Comparison of ENCODE assay signal across 8 cellular contexts in the genomic region with DNA sequence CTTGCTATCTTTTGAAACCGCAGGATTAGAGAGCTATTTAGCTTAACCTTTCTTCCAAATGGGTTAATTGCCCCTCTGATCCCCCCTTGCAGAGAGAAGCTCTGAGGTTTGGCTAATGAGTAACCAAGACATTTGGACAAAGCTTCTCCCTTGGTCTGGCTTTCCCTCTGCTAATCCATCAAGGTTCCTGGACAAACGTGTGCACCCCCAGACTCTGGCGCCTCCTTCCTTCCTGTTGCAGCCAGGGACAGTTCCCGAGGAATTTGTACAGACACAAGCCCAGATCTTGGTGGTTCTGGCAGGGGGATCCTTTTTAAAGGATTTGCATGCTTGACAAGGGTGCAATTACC. TPM values are rescaled to one million over a fixed set of nuclear protein-coding genes. Genes with fewer than 3 reads are reported as not detected.
DNase-seq lines count a peak whose midpoint lies in the region; ATAC-seq and TF ChIP-seq lines count a peak whose summit lies in the region.
"Had no signal": no experiment of that assay in that cellular context is flagged by ENCODE, and none has a peak within 500 bp of the region (broad histone marks: within the 10 kb centered on the region; RNA-seq: fewer than 3 reads in every experiment).

No MANE protein-coding gene starts in this region.

- peak overlapping the region; percentile 56 for H3K4me3 Mint-ChIP-seq in activated T-helper 2 cell treated with anti-CD3 and anti-CD28 coated beads, Interferon-gamma antibody, Interleukin-2, Interleukin-4, amounts not matched to agents 10 μg/mL and 5 μg/mL and 100 μg/mL, durations not matched to agents 14 hours and 24 hours and 36 hours (ENCODE audit: low read depth)

- peaks cover 45% of the 10 kb centered on the region for H3K27me3 Mint-ChIP-seq in activated T-helper 2 cell treated with anti-CD3 and anti-CD28 coated beads, Interferon-gamma antibody, Interleukin-2, Interleukin-4, amounts not matched to agents 10 μg/mL and 5 μg/mL and 100 μg/mL, durations not matched to agents 14 hours and 24 hours and 36 hours (ENCODE audit: low read depth)

- peaks cover 16% of the 10 kb centered on the region for H3K4me1 Mint-ChIP-seq in activated T-helper 2 cell treated with anti-CD3 and anti-CD28 coated beads, Interferon-gamma antibody, Interleukin-2, Interleukin-4, amounts not matched to agents 10 μg/mL and 5 μg/mL and 100 μg/mL, durations not matched to agents 14 hours and 24 hours and 36 hours (ENCODE audit: low read depth)

- in situ Hi-C loops in gastrocnemius medialis (cut with MboI; ENCODE audit: low sequenced_read_pairs in 4 of 4): loop anchor here in 2 of 4 donors (5.0 to 10.0 kb wide), 2 partner anchors 51 to 93 kb away; no protein-coding TSS in a partner anchor

- H3K27me3 ChIP-seq in gastrocnemius medialis: peaks cover 4 to 25% (median 6%) of the 10 kb centered on the region in 3 donors

- no peaks in the 10 kb centered on the region for H3K36me3 Mint-ChIP-seq in activated T-helper 2 cell treated with anti-CD3 and anti-CD28 coated beads, Interferon-gamma antibody, Interleukin-2, Interleukin-4, amounts not matched to agents 10 μg/mL and 5 μg/mL and 100 μg/mL, durations not matched to agents 14 hours and 24 hours and 36 hours (ENCODE audit: low read depth)

- intact Hi-C loops in activated T-helper 2 cell treated with anti-CD3 and anti-CD28 coated beads, Interferon-gamma antibody, Interleukin-2, Interleukin-4, amounts not matched to agents 10 μg/mL and 5 μg/mL and 100 μg/mL, durations not matched to agents 14 hours and 24 hours and 36 hours (cut with micrococcal nuclease): no loop called here
- intact Hi-C loops in gastrocnemius medialis (cut with DNase I; ENCODE audit: low total_unique reads): no loop called here

- H3K4me3 ChIP-seq in HEK293 (ENCODE audit: low read depth, low read length): no peak overlapping the region
- H3K4me3 ChIP-seq in gastrocnemius medialis: peak overlapping the region in 3 of 4 donors; percentile 73 to 82 (median 82)

- no peak for TF ChIP-seq POLR2A in gastrocnemius medialis (IDR thresholded peaks at IDR 0.05)

- ATAC-seq in gastrocnemius medialis: no peak

- H3K27ac ChIP-seq in HEK293 (ENCODE audit: extremely low read depth, low read depth, low read length) (no peak overlapping the region; the same call in 1 of the 2 replicates), gastrocnemius medialis (peak overlapping the region; percentile 52 to 75 (median 64))

- TF ChIP-seq CTCF in HEK293 (tag by site-specific recombination; IDR thresholded peaks at IDR 0.05): 0 out of 2 replicates have a peak, but pooled peaks have one; percentile 8
- no peak for TF ChIP-seq CTCF in gastrocnemius medialis (IDR thresholded peaks at IDR 0.05 in 4 of 5, conservative IDR thresholded peaks at IDR 0.05 in 1 of 5)

- DNase-seq in activated T-helper 2 cell treated with anti-CD3 and anti-CD28 coated beads, Interferon-gamma antibody, Interleukin-2, Interleukin-4, amounts not matched to agents 10 μg/mL and 5 μg/mL and 100 μg/mL, durations not matched to agents 14 hours and 24 hours and 36 hours (ENCODE audit: low spot score): no peak
- DNase-seq in islet precursor cell (peak; percentile 81), gastrocnemius medialis (no peak), SW 1271 (lab: John Stamatoyannopoulos, UW) (no peak), DMS 273 (lab: John Stamatoyannopoulos, UW; ENCODE audit: unreplicated experiment) (no peak), globus pallidus (ENCODE audit: low spot score) (no peak)
- DNase-seq: NCI-H1105 had no signal

- CTCF ChIA-PET in HEK293 (lab: Yijun Ruan, JAX): interaction anchor here (0.7 to 7.9 kb wide), 7 partner anchors 10 to 248 kb away, joined by 3 to 66 read pairs (median 5); no protein-coding TSS in a partner anchor

- POLR2A ChIA-PET in HEK293 (lab: Yijun Ruan, JAX): no interaction called here

- no peaks in the 10 kb centered on the region for H3K9me3 ChIP-seq in HEK293 (ENCODE audit: control insufficient read depth, insufficient read depth, low read depth, low read length)
- H3K9me3 ChIP-seq in gastrocnemius medialis: no peaks in the 10 kb centered on the region

- no peak overlapping the region for H3K27ac Mint-ChIP-seq in activated T-helper 2 cell treated with anti-CD3 and anti-CD28 coated beads, Interferon-gamma antibody, Interleukin-2, Interleukin-4, amounts not matched to agents 10 μg/mL and 5 μg/mL and 100 μg/mL, durations not matched to agents 14 hours and 24 hours and 36 hours

- H3K4me1 ChIP-seq in HEK293 (ENCODE audit: control insufficient read depth, insufficient read depth, low read length) (peaks cover 10% of the 10 kb centered on the region; the same call in 1 of the 2 replicates), gastrocnemius medialis (peaks cover 13 to 18% of the 10 kb centered on the region in 2 donors)

- H3K36me3 ChIP-seq in HEK293 (ENCODE audit: control insufficient read depth in 2 of 2, insufficient read depth in 1 of 2, low read length in 2 of 2): no peaks in the 10 kb centered on the region; a peak in 1 of 3 replicates
- H3K36me3 ChIP-seq in gastrocnemius medialis: no peaks in the 10 kb centered on the region

- H3K9me3 Mint-ChIP-seq in activated T-helper 2 cell treated with anti-CD3 and anti-CD28 coated beads, Interferon-gamma antibody, Interleukin-2, Interleukin-4, amounts not matched to agents 10 μg/mL and 5 μg/mL and 100 μg/mL, durations not matched to agents 14 hours and 24 hours and 36 hours: no peaks in the 10 kb centered on the region

TF ChIP-seq in HEK293, 187 proteins besides CTCF, POLR2A, EP300 and RAD21:
- peak; percentile 60; the same call in 1 of the 2 replicates for TF ChIP-seq ZNF394 (tag by site-specific recombination; IDR thresholded peaks at IDR 0.05; ENCODE audit: borderline replicate concordance)
- TF ChIP-seq, protein P1, sequence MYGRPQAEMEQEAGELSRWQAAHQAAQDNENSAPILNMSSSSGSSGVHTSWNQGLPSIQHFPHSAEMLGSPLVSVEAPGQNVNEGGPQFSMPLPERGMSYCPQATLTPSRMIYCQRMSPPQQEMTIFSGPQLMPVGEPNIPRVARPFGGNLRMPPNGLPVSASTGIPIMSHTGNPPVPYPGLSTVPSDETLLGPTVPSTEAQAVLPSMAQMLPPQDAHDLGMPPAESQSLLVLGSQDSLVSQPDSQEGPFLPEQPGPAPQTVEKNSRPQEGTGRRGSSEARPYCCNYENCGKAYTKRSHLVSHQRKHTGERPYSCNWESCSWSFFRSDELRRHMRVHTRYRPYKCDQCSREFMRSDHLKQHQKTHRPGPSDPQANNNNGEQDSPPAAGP (tag by site-specific recombination; IDR thresholded peaks at IDR 0.05): no peak
- TF ChIP-seq, protein P2, sequence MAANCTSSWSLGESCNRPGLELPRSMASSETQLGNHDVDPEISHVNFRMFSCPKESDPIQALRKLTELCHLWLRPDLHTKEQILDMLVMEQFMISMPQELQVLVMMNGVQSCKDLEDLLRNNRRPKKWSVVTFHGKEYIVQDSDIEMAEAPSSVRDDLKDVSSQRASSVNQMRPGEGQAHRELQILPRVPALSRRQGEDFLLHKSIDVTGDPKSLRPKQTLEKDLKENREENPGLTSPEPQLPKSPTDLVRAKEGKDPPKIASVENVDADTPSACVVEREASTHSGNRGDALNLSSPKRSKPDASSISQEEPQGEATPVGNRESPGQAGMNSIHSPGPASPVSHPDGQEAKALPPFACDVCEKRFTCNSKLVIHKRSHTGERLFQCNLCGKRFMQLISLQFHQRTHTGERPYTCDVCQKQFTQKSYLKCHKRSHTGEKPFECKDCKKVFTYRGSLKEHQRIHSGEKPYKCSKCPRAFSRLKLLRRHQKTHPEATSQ (tag by site-specific recombination; IDR thresholded peaks at IDR 0.05): no peak

RNA-seq across cellular contexts. Expression of gene KIAA1671, which starts 1.6 kb away (rescaled TPM):
- total RNA-seq in activated T-helper 2 cell treated with anti-CD3 and anti-CD28 coated beads, Interferon-gamma antibody, Interleukin-2, Interleukin-4, amounts not matched to agents 10 μg/mL and 5 μg/mL and 100 μg/mL, durations not matched to agents 14 hours and 24 hours and 36 hours: 10.5 TPM in 2 replicates
- 10 to 100 TPM; 16.2 to 35.0 (median 21.7) TPM for total RNA-seq in gastrocnemius medialis

RNA-seq across cellular contexts. Expression of gene LHFPL7, which starts 7.6 kb away (rescaled TPM):
- not detected in 2 replicates for total RNA-seq in activated T-helper 2 cell treated with anti-CD3 and anti-CD28 coated beads, Interferon-gamma antibody, Interleukin-2, Interleukin-4, amounts not matched to agents 10 μg/mL and 5 μg/mL and 100 μg/mL, durations not matched to agents 14 hours and 24 hours and 36 hours
- total RNA-seq in gastrocnemius medialis: not detected
